In the genomic region with DNA sequence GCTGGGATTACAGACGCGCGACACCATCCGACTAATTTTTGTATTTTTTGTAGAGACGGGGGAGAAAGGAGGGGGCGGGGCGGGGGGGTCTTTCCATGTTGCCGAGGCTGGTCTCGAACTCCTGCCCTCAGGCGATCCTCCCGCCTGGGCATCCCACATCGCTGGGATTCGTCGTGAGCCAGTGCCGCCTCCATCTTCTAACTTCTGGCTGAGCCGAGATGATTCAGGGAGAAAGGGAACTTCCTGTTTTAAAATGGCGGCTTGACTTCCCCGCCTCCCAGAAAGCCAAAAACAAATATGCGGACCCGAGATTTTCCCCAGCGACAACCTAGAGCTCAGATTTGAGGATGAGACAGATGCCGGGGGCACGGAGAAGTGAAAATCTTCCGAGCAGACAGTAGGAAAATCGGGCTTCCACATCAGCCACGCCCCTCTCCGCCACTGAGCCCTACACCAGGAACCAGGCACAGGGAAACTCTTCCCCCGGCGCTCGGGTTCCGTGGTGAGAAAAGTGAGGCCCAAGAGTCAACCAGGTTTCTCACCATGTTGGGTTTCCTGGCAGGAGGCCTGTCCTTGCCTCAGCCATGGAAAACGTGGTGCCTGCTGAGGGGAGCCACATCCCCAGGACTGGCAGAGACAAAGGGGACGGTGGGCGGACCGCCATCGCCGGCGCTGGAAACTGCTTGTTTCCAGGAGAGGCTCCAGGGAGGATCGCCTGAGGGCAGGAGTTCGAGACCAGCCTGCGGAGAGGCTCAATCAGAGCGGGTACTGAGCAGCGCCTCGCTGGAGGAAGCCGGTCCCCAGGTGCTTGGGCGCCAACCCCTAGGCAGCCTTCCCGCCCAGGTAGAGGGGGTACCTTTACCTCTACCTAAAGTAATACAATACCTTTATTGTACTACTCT, we compare ENCODE assay signal across 2 cellular contexts.
TF ChIP-seq lines count a peak whose summit lies in the region.

No MANE protein-coding gene starts in this region.

TF ChIP-seq in GM23338, 12 proteins besides CTCF, POLR2A, EP300 and RAD21 (continues in another document):
- TF ChIP-seq NANOG (IDR thresholded peaks at IDR 0.05; ENCODE audit: borderline replicate concordance), result no peak
- TF ChIP-seq, protein P1, sequence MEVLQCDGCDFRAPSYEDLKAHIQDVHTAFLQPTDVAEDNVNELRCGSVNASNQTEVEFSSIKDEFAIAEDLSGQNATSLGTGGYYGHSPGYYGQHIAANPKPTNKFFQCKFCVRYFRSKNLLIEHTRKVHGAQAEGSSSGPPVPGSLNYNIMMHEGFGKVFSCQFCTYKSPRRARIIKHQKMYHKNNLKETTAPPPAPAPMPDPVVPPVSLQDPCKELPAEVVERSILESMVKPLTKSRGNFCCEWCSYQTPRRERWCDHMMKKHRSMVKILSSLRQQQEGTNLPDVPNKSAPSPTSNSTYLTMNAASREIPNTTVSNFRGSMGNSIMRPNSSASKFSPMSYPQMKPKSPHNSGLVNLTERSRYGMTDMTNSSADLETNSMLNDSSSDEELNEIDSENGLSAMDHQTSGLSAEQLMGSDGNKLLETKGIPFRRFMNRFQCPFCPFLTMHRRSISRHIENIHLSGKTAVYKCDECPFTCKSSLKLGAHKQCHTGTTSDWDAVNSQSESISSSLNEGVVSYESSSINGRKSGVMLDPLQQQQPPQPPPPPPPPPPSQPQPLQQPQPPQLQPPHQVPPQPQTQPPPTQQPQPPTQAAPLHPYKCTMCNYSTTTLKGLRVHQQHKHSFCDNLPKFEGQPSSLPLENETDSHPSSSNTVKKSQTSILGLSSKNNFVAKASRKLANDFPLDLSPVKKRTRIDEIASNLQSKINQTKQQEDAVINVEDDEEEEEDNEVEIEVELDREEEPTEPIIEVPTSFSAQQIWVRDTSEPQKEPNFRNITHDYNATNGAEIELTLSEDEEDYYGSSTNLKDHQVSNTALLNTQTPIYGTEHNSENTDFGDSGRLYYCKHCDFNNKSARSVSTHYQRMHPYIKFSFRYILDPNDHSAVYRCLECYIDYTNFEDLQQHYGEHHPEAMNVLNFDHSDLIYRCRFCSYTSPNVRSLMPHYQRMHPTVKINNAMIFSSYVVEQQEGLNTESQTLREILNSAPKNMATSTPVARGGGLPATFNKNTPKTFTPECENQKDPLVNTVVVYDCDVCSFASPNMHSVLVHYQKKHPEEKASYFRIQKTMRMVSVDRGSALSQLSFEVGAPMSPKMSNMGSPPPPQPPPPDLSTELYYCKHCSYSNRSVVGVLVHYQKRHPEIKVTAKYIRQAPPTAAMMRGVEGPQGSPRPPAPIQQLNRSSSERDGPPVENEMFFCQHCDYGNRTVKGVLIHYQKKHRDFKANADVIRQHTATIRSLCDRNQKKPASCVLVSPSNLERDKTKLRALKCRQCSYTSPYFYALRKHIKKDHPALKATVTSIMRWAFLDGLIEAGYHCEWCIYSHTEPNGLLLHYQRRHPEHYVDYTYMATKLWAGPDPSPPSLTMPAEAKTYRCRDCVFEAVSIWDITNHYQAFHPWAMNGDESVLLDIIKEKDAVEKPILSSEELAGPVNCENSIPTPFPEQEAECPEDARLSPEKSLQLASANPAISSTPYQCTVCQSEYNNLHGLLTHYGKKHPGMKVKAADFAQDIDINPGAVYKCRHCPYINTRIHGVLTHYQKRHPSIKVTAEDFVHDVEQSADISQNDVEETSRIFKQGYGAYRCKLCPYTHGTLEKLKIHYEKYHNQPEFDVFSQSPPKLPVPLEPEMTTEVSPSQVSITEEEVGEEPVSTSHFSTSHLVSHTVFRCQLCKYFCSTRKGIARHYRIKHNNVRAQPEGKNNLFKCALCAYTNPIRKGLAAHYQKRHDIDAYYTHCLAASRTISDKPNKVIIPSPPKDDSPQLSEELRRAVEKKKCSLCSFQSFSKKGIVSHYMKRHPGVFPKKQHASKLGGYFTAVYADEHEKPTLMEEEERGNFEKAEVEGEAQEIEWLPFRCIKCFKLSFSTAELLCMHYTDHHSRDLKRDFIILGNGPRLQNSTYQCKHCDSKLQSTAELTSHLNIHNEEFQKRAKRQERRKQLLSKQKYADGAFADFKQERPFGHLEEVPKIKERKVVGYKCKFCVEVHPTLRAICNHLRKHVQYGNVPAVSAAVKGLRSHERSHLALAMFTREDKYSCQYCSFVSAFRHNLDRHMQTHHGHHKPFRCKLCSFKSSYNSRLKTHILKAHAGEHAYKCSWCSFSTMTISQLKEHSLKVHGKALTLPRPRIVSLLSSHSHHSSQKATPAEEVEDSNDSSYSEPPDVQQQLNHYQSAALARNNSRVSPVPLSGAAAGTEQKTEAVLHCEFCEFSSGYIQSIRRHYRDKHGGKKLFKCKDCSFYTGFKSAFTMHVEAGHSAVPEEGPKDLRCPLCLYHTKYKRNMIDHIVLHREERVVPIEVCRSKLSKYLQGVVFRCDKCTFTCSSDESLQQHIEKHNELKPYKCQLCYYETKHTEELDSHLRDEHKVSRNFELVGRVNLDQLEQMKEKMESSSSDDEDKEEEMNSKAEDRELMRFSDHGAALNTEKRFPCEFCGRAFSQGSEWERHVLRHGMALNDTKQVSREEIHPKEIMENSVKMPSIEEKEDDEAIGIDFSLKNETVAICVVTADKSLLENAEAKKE (CRISPR knock-in tag; IDR thresholded peaks at IDR 0.05), result no peak
- no peak for TF ChIP-seq ZNF331 (CRISPR knock-in tag; IDR thresholded peaks at IDR 0.05; ENCODE audit: low read depth)
- TF ChIP-seq, protein P2, sequence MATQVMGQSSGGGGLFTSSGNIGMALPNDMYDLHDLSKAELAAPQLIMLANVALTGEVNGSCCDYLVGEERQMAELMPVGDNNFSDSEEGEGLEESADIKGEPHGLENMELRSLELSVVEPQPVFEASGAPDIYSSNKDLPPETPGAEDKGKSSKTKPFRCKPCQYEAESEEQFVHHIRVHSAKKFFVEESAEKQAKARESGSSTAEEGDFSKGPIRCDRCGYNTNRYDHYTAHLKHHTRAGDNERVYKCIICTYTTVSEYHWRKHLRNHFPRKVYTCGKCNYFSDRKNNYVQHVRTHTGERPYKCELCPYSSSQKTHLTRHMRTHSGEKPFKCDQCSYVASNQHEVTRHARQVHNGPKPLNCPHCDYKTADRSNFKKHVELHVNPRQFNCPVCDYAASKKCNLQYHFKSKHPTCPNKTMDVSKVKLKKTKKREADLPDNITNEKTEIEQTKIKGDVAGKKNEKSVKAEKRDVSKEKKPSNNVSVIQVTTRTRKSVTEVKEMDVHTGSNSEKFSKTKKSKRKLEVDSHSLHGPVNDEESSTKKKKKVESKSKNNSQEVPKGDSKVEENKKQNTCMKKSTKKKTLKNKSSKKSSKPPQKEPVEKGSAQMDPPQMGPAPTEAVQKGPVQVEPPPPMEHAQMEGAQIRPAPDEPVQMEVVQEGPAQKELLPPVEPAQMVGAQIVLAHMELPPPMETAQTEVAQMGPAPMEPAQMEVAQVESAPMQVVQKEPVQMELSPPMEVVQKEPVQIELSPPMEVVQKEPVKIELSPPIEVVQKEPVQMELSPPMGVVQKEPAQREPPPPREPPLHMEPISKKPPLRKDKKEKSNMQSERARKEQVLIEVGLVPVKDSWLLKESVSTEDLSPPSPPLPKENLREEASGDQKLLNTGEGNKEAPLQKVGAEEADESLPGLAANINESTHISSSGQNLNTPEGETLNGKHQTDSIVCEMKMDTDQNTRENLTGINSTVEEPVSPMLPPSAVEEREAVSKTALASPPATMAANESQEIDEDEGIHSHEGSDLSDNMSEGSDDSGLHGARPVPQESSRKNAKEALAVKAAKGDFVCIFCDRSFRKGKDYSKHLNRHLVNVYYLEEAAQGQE (IDR thresholded peaks at IDR 0.05; ENCODE audit: unreplicated experiment), result no peak
- TF ChIP-seq CREB1 (CRISPR knock-in tag; IDR thresholded peaks at IDR 0.05; ENCODE audit: low read depth), result no peak
- no peak for TF ChIP-seq JUNB (IDR thresholded peaks at IDR 0.05; ENCODE audit: unreplicated experiment)
- no peak for TF ChIP-seq EZH2phosphoT487 (IDR thresholded peaks at IDR 0.05; ENCODE audit: unreplicated experiment)

TF ChIP-seq in SK-N-SH, 30 proteins besides CTCF, POLR2A, EP300 and RAD21:
- TF ChIP-seq, protein P3, sequence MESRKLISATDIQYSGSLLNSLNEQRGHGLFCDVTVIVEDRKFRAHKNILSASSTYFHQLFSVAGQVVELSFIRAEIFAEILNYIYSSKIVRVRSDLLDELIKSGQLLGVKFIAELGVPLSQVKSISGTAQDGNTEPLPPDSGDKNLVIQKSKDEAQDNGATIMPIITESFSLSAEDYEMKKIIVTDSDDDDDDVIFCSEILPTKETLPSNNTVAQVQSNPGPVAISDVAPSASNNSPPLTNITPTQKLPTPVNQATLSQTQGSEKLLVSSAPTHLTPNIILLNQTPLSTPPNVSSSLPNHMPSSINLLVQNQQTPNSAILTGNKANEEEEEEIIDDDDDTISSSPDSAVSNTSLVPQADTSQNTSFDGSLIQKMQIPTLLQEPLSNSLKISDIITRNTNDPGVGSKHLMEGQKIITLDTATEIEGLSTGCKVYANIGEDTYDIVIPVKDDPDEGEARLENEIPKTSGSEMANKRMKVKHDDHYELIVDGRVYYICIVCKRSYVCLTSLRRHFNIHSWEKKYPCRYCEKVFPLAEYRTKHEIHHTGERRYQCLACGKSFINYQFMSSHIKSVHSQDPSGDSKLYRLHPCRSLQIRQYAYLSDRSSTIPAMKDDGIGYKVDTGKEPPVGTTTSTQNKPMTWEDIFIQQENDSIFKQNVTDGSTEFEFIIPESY (IDR thresholded peaks at IDR 0.05; ENCODE audit: borderline replicate concordance, low read depth), result no peak
- no peak for TF ChIP-seq NRF1 (IDR thresholded peaks at IDR 0.05; ENCODE audit: low read depth, low read length)
- TF ChIP-seq, protein P4, sequence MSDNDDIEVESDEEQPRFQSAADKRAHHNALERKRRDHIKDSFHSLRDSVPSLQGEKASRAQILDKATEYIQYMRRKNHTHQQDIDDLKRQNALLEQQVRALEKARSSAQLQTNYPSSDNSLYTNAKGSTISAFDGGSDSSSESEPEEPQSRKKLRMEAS (IDR thresholded peaks at IDR 0.05; ENCODE audit: low read depth), result no peak
- no peak for TF ChIP-seq RXRA (IDR thresholded peaks at IDR 0.05; ENCODE audit: borderline replicate concordance, low read depth)
- TF ChIP-seq YY1 (IDR thresholded peaks at IDR 0.05; ENCODE audit: low read depth), result no peak
- no peak for TF ChIP-seq TEAD4 (IDR thresholded peaks at IDR 0.05; ENCODE audit: borderline replicate concordance, insufficient read depth)
- TF ChIP-seq SMC3 (IDR thresholded peaks at IDR 0.05; ENCODE audit: low read depth, low read length), result no peak
- no peak for TF ChIP-seq GABPA (IDR thresholded peaks at IDR 0.05; ENCODE audit: low read depth)
- no peak for TF ChIP-seq MEF2A (IDR thresholded peaks at IDR 0.05; ENCODE audit: borderline replicate concordance, low read depth)
- TF ChIP-seq RFX5 (IDR thresholded peaks at IDR 0.05; ENCODE audit: low read length), result no peak
- no peak for TF ChIP-seq GATA2 (CRISPR knock-in tag; IDR thresholded peaks at IDR 0.05)
